In the genomic region with DNA sequence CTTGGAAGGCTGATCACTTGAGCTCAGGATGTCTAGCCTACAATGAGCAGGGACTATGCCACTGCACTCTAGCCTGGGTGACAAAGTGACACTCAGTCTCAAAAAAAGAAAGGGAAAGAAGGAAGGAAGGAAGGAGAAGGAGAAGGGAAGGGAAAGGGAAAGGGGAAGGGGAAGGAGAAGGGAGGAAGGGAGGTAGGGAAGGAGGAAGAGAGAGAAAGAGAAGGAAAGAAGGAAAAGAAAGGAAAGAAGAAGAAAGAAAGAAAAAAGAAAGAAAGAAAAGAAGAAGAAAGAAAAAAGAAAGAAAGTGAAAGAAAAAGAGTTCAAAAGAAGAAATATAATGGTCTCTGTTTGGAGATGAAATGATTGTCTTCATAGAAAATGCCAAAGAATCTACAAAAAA, we compare ENCODE assay signal across 8 cellular contexts. TPM values are rescaled to one million over a fixed set of nuclear protein-coding genes. Genes with fewer than 3 reads are reported as not detected.
"Had no signal": no experiment of that assay in that cellular context is flagged by ENCODE, and none has a peak within 500 bp of the region (broad histone marks: within the 10 kb centered on the region; RNA-seq: fewer than 3 reads in every experiment).

No MANE protein-coding gene starts in this region.

- H3K27me3 Mint-ChIP-seq: IgD-negative memory B cell had no signal

- DNase-seq: H9, HCEC 1CT, HFFc6, KG1 had no signal

- H3K9me3 Mint-ChIP-seq: GM23338, H9, HFFc6 had no signal

- H3K4me3 ChIP-seq: GM23338 had no signal

- H3K4me3 Mint-ChIP-seq: GM23338, H9, HFFc6, IgD-negative memory B cell had no signal

- H3K27ac Mint-ChIP-seq: GM23338, H9, HFFc6, IgD-negative memory B cell had no signal

- H3K4me1 Mint-ChIP-seq: GM23338, H9 had no signal

- ATAC-seq: GM23338 had no signal

- H3K36me3 Mint-ChIP-seq: IgD-negative memory B cell had no signal

RNA-seq across cellular contexts. Expression of a gene that starts 10.8 kb away (rescaled TPM):
- total RNA-seq: GM23338, H1, HT-29 had no signal
